Comparison of ENCODE assay signal across 8 cellular contexts in genomic region chr11:66510271-66510989, GRCh38. TPM values are rescaled to one million over a fixed set of nuclear protein-coding genes. Genes with fewer than 3 reads are reported as not detected.
DNase-seq lines count a peak whose midpoint lies in the region; TF ChIP-seq lines count a peak whose summit lies in the region.

TSS of gene BBS1 (plus strand) at chr11:66510635. CDS start at chr11:66510660, 25 bp downstream.

- peak within 1 kb of the TSS; percentile 84 for H3K4me2 ChIP-seq in trophoblast cell (ENCODE audit: low read length)

- peak within 1 kb of the TSS; percentile 86 for H4K12ac ChIP-seq in trophoblast cell (ENCODE audit: low read depth, low read length)

- H3K36me3 ChIP-seq in cardiac muscle cell, result peaks cover 6% of the 10 kb centered on the region
- peaks cover 18 to 27% of the 10 kb centered on the region in 2 experiments for H3K36me3 ChIP-seq in trophoblast cell (ENCODE audit: control insufficient read depth in 1 of 2, insufficient read depth in 2 of 2, low read length in 2 of 2)
- peaks cover 0 to 28% (median under 1%) of the 10 kb centered on the region in 3 donors for H3K36me3 ChIP-seq in tibial artery

- H3K9ac ChIP-seq in trophoblast cell (ENCODE audit: low read length), result peak within 1 kb of the TSS; percentile 81

- no peak within 1 kb of the TSS for H3K23ac ChIP-seq in trophoblast cell (ENCODE audit: low read length)

- no CpG with 5 or more reads among the region's 31 CpGs for WGBS in trophoblast cell (ENCODE audit: extremely low coverage, insufficient coverage, insufficient read length)

- intact Hi-C loops in tibial artery (cut with DNase I; ENCODE audit: low total_unique reads), result no loop called here

- peak within 1 kb of the TSS; percentile 93 for H3K4me3 ChIP-seq in cardiac muscle cell
- H3K4me3 ChIP-seq in trophoblast cell (ENCODE audit: low read depth, low read length), result peak within 1 kb of the TSS; percentile 86
- peak within 1 kb of the TSS; percentile 85 to 95 for H3K4me3 ChIP-seq in tibial artery

- H3K9me3 ChIP-seq in cardiac muscle cell (ENCODE audit: low read depth) (no peaks in the 10 kb centered on the region), trophoblast cell (ENCODE audit: insufficient read depth, low read depth, low read length) (peaks cover 2% of the 10 kb centered on the region), tibial artery (no peaks in the 10 kb centered on the region)

- DNase-seq in EH (ENCODE audit: low read depth) (peak; percentile 81), HCEC 1CT (peak; percentile 77), NCI-H1048 (lab: John Stamatoyannopoulos, UW) (peak; percentile 43), SW480 (ENCODE audit: low spot score) (peak; percentile 69), cardiac muscle cell (ENCODE audit: low read depth in 1 of 2, low spot score in 1 of 2) (peak; percentile 84 to 93), trophoblast cell (peak; percentile 78 to 91), tibial artery (peak; percentile 86 to 92)
- DNase-seq in activated naive CD8-positive, alpha-beta T cell treated with anti-CD3 and anti-CD28 coated beads, Interleukin-2, amount 50 U/mL, for 16 hours (ENCODE audit: low read depth, low spot score), result peak; percentile 63

- H3K18ac ChIP-seq in trophoblast cell (ENCODE audit: low read length), result peak within 1 kb of the TSS; percentile 50

- H3K4me1 ChIP-seq in cardiac muscle cell (ENCODE audit: low read depth), result peaks cover 13% of the 10 kb centered on the region
- H3K4me1 ChIP-seq in trophoblast cell (ENCODE audit: control insufficient read depth in 1 of 2, insufficient read depth in 2 of 2, low read length in 2 of 2), result peaks cover 3 to 4% of the 10 kb centered on the region in 2 experiments
- H3K4me1 ChIP-seq in tibial artery, result peaks cover 0 to 16% (median 11%) of the 10 kb centered on the region in 4 donors

- H2AFZ ChIP-seq in trophoblast cell (ENCODE audit: insufficient read depth, low read length, poor library complexity), result peak within 1 kb of the TSS; percentile 53

- peak within 1 kb of the TSS; percentile 73 for H3K4ac ChIP-seq in trophoblast cell (ENCODE audit: low read depth, low read length)

- peak within 1 kb of the TSS; percentile 85 for H2AK5ac ChIP-seq in trophoblast cell (ENCODE audit: low read length)

- TF ChIP-seq CTCF in cardiac muscle cell (IDR thresholded peaks at IDR 0.05; ENCODE audit: low read depth, low read length), result no peak
- TF ChIP-seq CTCF in tibial artery (IDR thresholded peaks at IDR 0.05), result no peak

- H2BK12ac ChIP-seq in trophoblast cell (ENCODE audit: low read length), result no peak within 1 kb of the TSS

- peak within 1 kb of the TSS; percentile 63 for H4K91ac ChIP-seq in trophoblast cell (ENCODE audit: low read depth, low read length)

- H2BK120ac ChIP-seq in trophoblast cell (ENCODE audit: insufficient read depth, low read length, poor library complexity), result peak within 1 kb of the TSS; percentile 13

- peak within 1 kb of the TSS; percentile 26 for H3K14ac ChIP-seq in trophoblast cell (ENCODE audit: low read length)

- H4K8ac ChIP-seq in trophoblast cell (ENCODE audit: low read depth, low read length), result peak within 1 kb of the TSS; percentile 94

- no peaks in the 10 kb centered on the region for H3K27me3 ChIP-seq in cardiac muscle cell
- H3K27me3 ChIP-seq in trophoblast cell (ENCODE audit: insufficient read depth, low read length), result no peaks in the 10 kb centered on the region
- H3K27me3 ChIP-seq in tibial artery, result no peaks in the 10 kb centered on the region

- peak within 1 kb of the TSS; percentile 83 for H3K27ac ChIP-seq in cardiac muscle cell
- peak within 1 kb of the TSS; percentile 64 for H3K27ac ChIP-seq in trophoblast cell (ENCODE audit: low read depth, low read length)
- peak within 1 kb of the TSS; percentile 70 to 78 for H3K27ac ChIP-seq in tibial artery

- H2BK5ac ChIP-seq in trophoblast cell (ENCODE audit: low read depth, low read length, poor library complexity), result peak within 1 kb of the TSS; percentile 24

- peaks cover 2% of the 10 kb centered on the region for H3K79me1 ChIP-seq in trophoblast cell (ENCODE audit: low read length)

- H3K79me2 ChIP-seq in trophoblast cell (ENCODE audit: control insufficient read depth, insufficient read depth, low read length, poor library complexity), result peaks cover 3% of the 10 kb centered on the region

RNA-seq across cellular contexts. Expression of gene BBS1, which starts in this region (rescaled TPM):
- total RNA-seq in cardiac muscle cell, result 100 and 106 TPM in 2 replicates
- polyA plus RNA-seq in cardiac muscle cell, result 59.7 and 62.7 TPM in 2 replicates
- 14.4 and 16.4 TPM in 2 replicates for polyA plus RNA-seq in trophoblast cell (2013)

Comparison
In these comparisons a context has a peak if more than half of its experiments do, and no peak if none do; other contexts are left out.
1. Peak in every context shown above with its lines: DNase-seq, H3K4me3 ChIP-seq and H3K27ac ChIP-seq.